Comparison of ENCODE assay signal across 9 cellular contexts in genomic region chr6:138289739-138290138, GRCh38.
A peak's percentile ranks its signal among the peaks of the same experiment; 100 is the strongest.
DNase-seq lines count a peak whose midpoint lies in the region; ATAC-seq and TF ChIP-seq lines count a peak whose summit lies in the region.
"Had no signal": no experiment of that assay in that cellular context is flagged by ENCODE, and none has a peak within 500 bp of the region (broad histone marks: within the 10 kb centered on the region; RNA-seq: fewer than 3 reads in every experiment).

No MANE protein-coding gene starts in this region.

- H3K9ac ChIP-seq in colonic mucosa (ENCODE audit: low read depth in 2 of 2, low read length in 2 of 2), result no peak overlapping the region

- peak; percentile 7 for TF ChIP-seq CTCF in nephron progenitor cell (IDR thresholded peaks at IDR 0.05)
- no peak for TF ChIP-seq CTCF in colonic mucosa (IDR thresholded peaks at IDR 0.05)

- DNase-seq in NCI-H1436 (lab: John Stamatoyannopoulos, UW) (peak; percentile 42), NCI-H1436 treated with DMSO at 0.1 percent for 48 hours (lab: John Stamatoyannopoulos, UW) (no peak), HuH-7 (ENCODE audit: low spot score) (peak; percentile 75), nephron progenitor cell (peak; percentile 25), activated T-cell treated with anti-CD3 and anti-CD28 coated beads for 4 hours (no peak), colonic mucosa (no peak)
- peak; percentile 16 for DNase-seq in activated naive CD8-positive, alpha-beta T cell treated with anti-CD3 and anti-CD28 coated beads for 36 hours

- no peaks in the 10 kb centered on the region for H3K36me3 ChIP-seq in colonic mucosa
- H3K36me3 ChIP-seq: HAP-1 had no signal

- H3K4me1 ChIP-seq in colonic mucosa, result no peaks in the 10 kb centered on the region
- H3K4me1 ChIP-seq: HAP-1 had no signal

- peaks cover 7% of the 10 kb centered on the region for H3K4me1 Mint-ChIP-seq in activated naive CD8-positive, alpha-beta T cell treated with anti-CD3 and anti-CD28 coated beads for 36 hours
- no peaks in the 10 kb centered on the region for H3K4me1 Mint-ChIP-seq in nephron progenitor cell

- H3K4me3 ChIP-seq in colonic mucosa, result no peak overlapping the region
- H3K4me3 ChIP-seq: HAP-1 had no signal

- H3K27ac ChIP-seq in colonic mucosa, result no peak overlapping the region

- H3K36me3 Mint-ChIP-seq in activated naive CD8-positive, alpha-beta T cell treated with anti-CD3 and anti-CD28 coated beads for 36 hours, result no peaks in the 10 kb centered on the region
- no peaks in the 10 kb centered on the region for H3K36me3 Mint-ChIP-seq in nephron progenitor cell (ENCODE audit: low read depth)

- no peak overlapping the region for H3K27ac Mint-ChIP-seq in activated naive CD8-positive, alpha-beta T cell treated with anti-CD3 and anti-CD28 coated beads for 36 hours
- no peak overlapping the region for H3K27ac Mint-ChIP-seq in nephron progenitor cell

- H3K27me3 Mint-ChIP-seq in activated naive CD8-positive, alpha-beta T cell treated with anti-CD3 and anti-CD28 coated beads for 36 hours, result no peaks in the 10 kb centered on the region
- H3K27me3 Mint-ChIP-seq in nephron progenitor cell (ENCODE audit: low read depth, poor library complexity), result peaks cover 26% of the 10 kb centered on the region

- ATAC-seq in GM18520 (IDR thresholded peaks at IDR 0.05; ENCODE audit: unreplicated experiment), result no peak

- no peaks in the 10 kb centered on the region for H3K9me3 Mint-ChIP-seq in activated naive CD8-positive, alpha-beta T cell treated with anti-CD3 and anti-CD28 coated beads for 36 hours
- no peaks in the 10 kb centered on the region for H3K9me3 Mint-ChIP-seq in nephron progenitor cell

- H3K9me3 ChIP-seq in colonic mucosa, result no peaks in the 10 kb centered on the region
- H3K9me3 ChIP-seq: HAP-1 had no signal

- H3K27me3 ChIP-seq in colonic mucosa, result no peaks in the 10 kb centered on the region

- no peak overlapping the region for H3K4me3 Mint-ChIP-seq in activated naive CD8-positive, alpha-beta T cell treated with anti-CD3 and anti-CD28 coated beads for 36 hours
- H3K4me3 Mint-ChIP-seq in nephron progenitor cell, result no peak overlapping the region

- intact Hi-C loops in colonic mucosa (cut with DNase I), result no loop called here

Comparison
In these comparisons a context has a peak if more than half of its experiments do, and no peak if none do; other contexts are left out.
1. DNase-seq: peak in NCI-H1436 (single experiment), HuH-7 (single experiment), activated naive CD8-positive, alpha-beta T cell treated with anti-CD3 and anti-CD28 coated beads for 36 hours (single experiment) and nephron progenitor cell (single experiment); none in NCI-H1436 treated with DMSO at 0.1 percent for 48 hours (single experiment), activated T-cell treated with anti-CD3 and anti-CD28 coated beads for 4 hours (single experiment) and colonic mucosa (single experiment).